In genomic region chr19:18282788-18283141, GRCh38 we compare ENCODE assay signal across 8 cellular contexts.
DNase-seq lines count a peak whose midpoint lies in the region; TF ChIP-seq lines count a peak whose summit lies in the region.

No MANE protein-coding gene starts in this region.

- peaks cover 8% of the 10 kb centered on the region; the same call in 1 of the 2 replicates for H3K4me1 ChIP-seq in ES-I3 (ENCODE audit: insufficient read depth, low read length)
- peaks cover 32% of the 10 kb centered on the region for H3K4me1 ChIP-seq in effector memory CD4-positive, alpha-beta T cell (ENCODE audit: control insufficient read depth, insufficient read depth, low read length, poor library complexity, severe bottlenecking)
- H3K4me1 ChIP-seq in parathyroid adenoma, result peaks cover 24% of the 10 kb centered on the region

- peak overlapping the region; percentile 41 for H3K4me3 ChIP-seq in effector memory CD4-positive, alpha-beta T cell (ENCODE audit: insufficient read depth, low read depth, low read length, poor library complexity, severe bottlenecking)
- peak overlapping the region; percentile 65 for H3K4me3 ChIP-seq in parathyroid adenoma (ENCODE audit: low read depth, low read length)

- H3K9me3 ChIP-seq in ES-I3 (ENCODE audit: control insufficient read depth, insufficient read depth, low read length) (no peaks in the 10 kb centered on the region), parathyroid adenoma (ENCODE audit: control insufficient read depth, low read length) (no peaks in the 10 kb centered on the region)
- no peaks in the 10 kb centered on the region for H3K9me3 ChIP-seq in effector memory CD4-positive, alpha-beta T cell (ENCODE audit: control insufficient read depth, low read length)

- peaks cover 9% of the 10 kb centered on the region for H3K79me2 ChIP-seq in parathyroid adenoma

- H3K27ac ChIP-seq in RWPE1 (peak overlapping the region; percentile 99), parathyroid adenoma (peak overlapping the region; percentile 98)
- peak overlapping the region; percentile 91 for H3K27ac ChIP-seq in effector memory CD4-positive, alpha-beta T cell (ENCODE audit: insufficient read depth, low read length, poor library complexity, severe bottlenecking)

- POLR2A ChIA-PET in RWPE1 (lab: Yijun Ruan, JAX; ENCODE audit: low non-redundant PET), result interaction anchor here (1.8 to 5.0 kb wide), 2 partner anchors 10 to 39 kb away, joined by 9 to 40 read pairs; partner anchors contain the start of gene LSM4

- TF ChIP-seq CTCF in RWPE1 (conservative IDR thresholded peaks at IDR 0.05; ENCODE audit: low read depth) (no peak), parathyroid adenoma (IDR thresholded peaks at IDR 0.05) (no peak)

- H3K27me3 ChIP-seq in effector memory CD4-positive, alpha-beta T cell (replicated peaks; ENCODE audit: control insufficient read depth, insufficient read depth, low read length, poor library complexity, severe bottlenecking), result no peaks in the 10 kb centered on the region
- H3K27me3 ChIP-seq in parathyroid adenoma (ENCODE audit: control insufficient read depth, insufficient read depth, low read length), result no peaks in the 10 kb centered on the region

- H3K9ac ChIP-seq in ES-I3 (ENCODE audit: low read depth, low read length), result peak overlapping the region; percentile 71
- H3K9ac ChIP-seq in parathyroid adenoma, result peak overlapping the region; percentile 54

- H3K36me3 ChIP-seq in ES-I3 (ENCODE audit: insufficient read depth, low read length) (peaks cover 6% of the 10 kb centered on the region), parathyroid adenoma (ENCODE audit: control insufficient read depth, insufficient read depth, low read length) (peaks cover 4% of the 10 kb centered on the region)
- H3K36me3 ChIP-seq in effector memory CD4-positive, alpha-beta T cell (ENCODE audit: control insufficient read depth, insufficient read depth, low read length), result peaks cover 21% of the 10 kb centered on the region

- H2AFZ ChIP-seq in parathyroid adenoma, result peak overlapping the region; percentile 68

- H3K4me2 ChIP-seq in parathyroid adenoma (ENCODE audit: low read length), result peak overlapping the region; percentile 72

- DNase-seq in RWPE1 (ENCODE audit: low spot score), result no peak
- no peak for DNase-seq in effector memory CD4-positive, alpha-beta T cell
- no peak for DNase-seq in NCI-H2107 treated with DMSO at 0.1 percent for 48 hours (lab: John Stamatoyannopoulos, UW; ENCODE audit: unreplicated experiment)
- DNase-seq in NOMO-1 treated with dmso at 0.1 percent for 144 hours (lab: John Stamatoyannopoulos, UW; ENCODE audit: unreplicated experiment), result no peak
- DNase-seq in NCI-H1092 treated with DMSO at 0.1 percent for 48 hours (lab: John Stamatoyannopoulos, UW), result no peak
- DNase-seq in T1000 (lab: John Stamatoyannopoulos, UW), result no peak

- CTCF ChIA-PET in RWPE1 (lab: Yijun Ruan, JAX), result interaction anchor here (0.6 kb wide), 2 partner anchors 22 to 105 kb away, joined by 3 to 4 read pairs; no protein-coding TSS in a partner anchor
